In genomic region chr13:61670384-61671161, GRCh38 we compare ENCODE assay signal across 26 cellular contexts.
"Had no signal": no experiment of that assay in that cellular context is flagged by ENCODE, and none has a peak within 500 bp of the region (broad histone marks: within the 10 kb centered on the region; RNA-seq: fewer than 3 reads in every experiment).

No MANE protein-coding gene starts in this region.

- H3K27ac Mint-ChIP-seq: memory B cell; mesothelial cell of epicardium; natural killer cell treated with Interleukin-12 subunit alpha and Interleukin-12 subunit beta and Interleukin-15 and Interleukin-18, amount 100 ng/mL, for 72 hours; stimulated activated naive B cell treated with anti-CD40 and anti-IgM and Interleukin-4, amounts not matched to agents 10 μg/mL and 1 μg/mL and 100 μg/mL, for 72 hours; stimulated activated naive CD8-positive, alpha-beta T cell treated with anti-CD3 and anti-CD28 coated beads, Interleukin-15, Interleukin-2, amounts not matched to agents 100 ng/mL and 50 ng/mL, for 24 hours had no signal

- H3K36me3 ChIP-seq: gastrocnemius medialis, neutrophil, pancreas, right lobe of liver, transverse colon, upper lobe of right lung, uterus had no signal

- H3K27me3 Mint-ChIP-seq: memory B cell; naive B cell; natural killer cell treated with Interleukin-12 subunit alpha and Interleukin-12 subunit beta and Interleukin-15 and Interleukin-18, amount 100 ng/mL, for 72 hours; stimulated activated naive B cell treated with anti-CD40 and anti-IgM and Interleukin-4, amounts not matched to agents 10 μg/mL and 1 μg/mL and 100 μg/mL, for 72 hours; stimulated activated naive CD8-positive, alpha-beta T cell treated with anti-CD3 and anti-CD28 coated beads, Interleukin-15, Interleukin-2, amounts not matched to agents 100 ng/mL and 50 ng/mL, for 24 hours had no signal

- ATAC-seq: esophagus mucosa; gastrocnemius medialis; left lobe of liver; mucosa of descending colon; natural killer cell treated with Interleukin-12 subunit alpha and Interleukin-12 subunit beta and Interleukin-15 and Interleukin-18, amount 100 ng/mL, for 72 hours; pancreas; right lobe of liver; stimulated activated naive B cell treated with anti-CD40 and anti-IgM and Interleukin-4, amounts not matched to agents 10 μg/mL and 1 μg/mL and 100 μg/mL, for 72 hours; upper lobe of right lung had no signal

- FAIRE-seq: keratinocyte, pancreas, small intestine had no signal

- H3K9me3 ChIP-seq: gastrocnemius medialis, neutrophil, pancreas, right lobe of liver, transverse colon, upper lobe of right lung, uterus had no signal

- H3K36me3 Mint-ChIP-seq: memory B cell; mesothelial cell of epicardium; naive B cell; stimulated activated naive B cell treated with anti-CD40 and anti-IgM and Interleukin-4, amounts not matched to agents 10 μg/mL and 1 μg/mL and 100 μg/mL, for 72 hours had no signal

- H3K4me3 Mint-ChIP-seq: memory B cell; mesothelial cell of epicardium; naive B cell; natural killer cell treated with Interleukin-12 subunit alpha and Interleukin-12 subunit beta and Interleukin-15 and Interleukin-18, amount 100 ng/mL, for 72 hours; neural crest cell; stimulated activated naive B cell treated with anti-CD40 and anti-IgM and Interleukin-4, amounts not matched to agents 10 μg/mL and 1 μg/mL and 100 μg/mL, for 72 hours; stimulated activated naive CD8-positive, alpha-beta T cell treated with anti-CD3 and anti-CD28 coated beads, Interleukin-15, Interleukin-2, amounts not matched to agents 100 ng/mL and 50 ng/mL, for 24 hours had no signal

- H3K4me1 ChIP-seq: gastrocnemius medialis, pancreas, transverse colon, upper lobe of right lung, uterus had no signal

- H3K27ac ChIP-seq: epithelial cell of prostate, gastrocnemius medialis, neutrophil, pancreas, right lobe of liver, transverse colon, upper lobe of right lung had no signal

- H3K9me3 Mint-ChIP-seq: mesothelial cell of epicardium, neural crest cell had no signal

- DNase-seq: cortex of kidney; foreskin fibroblast; gastrocnemius medialis; head of caudate nucleus; naive B cell; pancreas; small intestine; stimulated activated CD4-positive, alpha-beta T cell treated with anti-CD3 and anti-CD28 coated beads, Interleukin-15, amount 100 ng/mL, for 24 hours; stimulated activated CD4-positive, alpha-beta T cell treated with anti-CD3 and anti-CD28 coated beads, Interleukin-2, amount 100 ng/mL, for 48 hours; stimulated activated naive B cell treated with anti-CD40 and anti-IgM and Interleukin-4, amounts not matched to agents 10 μg/mL and 1 μg/mL and 100 μg/mL, for 72 hours; transverse colon; upper lobe of right lung; uterus had no signal

- H3K4me3 ChIP-seq: gastrocnemius medialis, lung, mucosa of descending colon, pancreas, right lobe of liver, transverse colon, upper lobe of right lung, uterus had no signal

- H3K4me1 Mint-ChIP-seq: memory B cell; naive B cell; stimulated activated naive B cell treated with anti-CD40 and anti-IgM and Interleukin-4, amounts not matched to agents 10 μg/mL and 1 μg/mL and 100 μg/mL, for 72 hours had no signal

- H3K27me3 ChIP-seq: gastrocnemius medialis, neutrophil, pancreas, right lobe of liver, transverse colon, upper lobe of right lung, uterus had no signal
